ENCODE assay signal across 36 cellular contexts in genomic region chr9:126559296-126559695, GRCh38. TPM values are rescaled to one million over a fixed set of nuclear protein-coding genes. Genes with fewer than 3 reads are reported as not detected.
"Had no signal": no experiment of that assay in that cellular context is flagged by ENCODE, and none has a peak within 500 bp of the region (broad histone marks: within the 10 kb centered on the region; RNA-seq: fewer than 3 reads in every experiment).

No MANE protein-coding gene starts in this region.

- H3K27me3 ChIP-seq: ascending aorta, body of pancreas had no signal

- H3K36me3 ChIP-seq: adrenal gland, ascending aorta, brain microvascular endothelial cell, breast epithelium, cardiac muscle cell had no signal

- H3K9me3 ChIP-seq: adrenal gland, ascending aorta, body of pancreas, breast epithelium had no signal

- H3K27ac ChIP-seq: adrenal gland, ascending aorta, body of pancreas, brain microvascular endothelial cell, breast epithelium, cardiac muscle cell had no signal

- FAIRE-seq: astrocyte, bronchial epithelial cell had no signal

- H3K4me1 ChIP-seq: adrenal gland, ascending aorta, body of pancreas, breast epithelium had no signal

- DNase-seq: activated effector memory CD4-positive, alpha-beta T cell treated with anti-CD3 and anti-CD28 coated beads, Interleukin-2, amount 50 U/mL, for 16 hours; activated effector memory CD4-positive, alpha-beta T cell treated with Interleukin-2 at 50 U/mL for 16 hours; activated gamma-delta T cell; activated gamma-delta T cell treated with Interleukin-2 at 50 U/mL for 16 hours; activated naive CD4-positive, alpha-beta T cell; activated naive CD4-positive, alpha-beta T cell treated with anti-CD3 and anti-CD28 coated beads for 36 hours; activated naive CD4-positive, alpha-beta T cell treated with anti-CD3 and anti-CD28 coated beads, Interleukin-2, amount 10 ng/mL, durations not matched to agents 7 days and 5 days; activated naive CD4-positive, alpha-beta T cell treated with anti-CD3 and anti-CD28 coated beads, Interleukin-2, amount 50 U/mL, for 16 hours; activated naive CD4-positive, alpha-beta T cell treated with Interleukin-2 at 50 U/mL for 16 hours; activated naive CD8-positive, alpha-beta T cell treated with anti-CD3 and anti-CD28 coated beads for 36 hours; activated naive CD8-positive, alpha-beta T cell treated with anti-CD3 and anti-CD28 coated beads, Interleukin-2, amount 10 ng/mL, durations not matched to agents 7 days and 5 days; activated naive CD8-positive, alpha-beta T cell treated with anti-CD3 and anti-CD28 coated beads, Interleukin-2, amount 50 U/mL, for 24 hours; activated T-cell treated with anti-CD3 and anti-CD28 coated beads, Interleukin-2, amount 50 U/mL, for 24 hours; activated T-cell treated with anti-CD3 and anti-CD28 coated beads, Interleukin-2, amount 50 U/mL, for 4 hours; activated T-cell treated with anti-CD3 and anti-CD28 coated beads, Interleukin-2, amount 50 U/mL, for 48 hours; activated T-cell treated with anti-CD3 and anti-CD28 coated beads, Interleukin-2, amount 50 U/mL, for 72 hours; adrenal gland; amniotic stem cell; amygdala; anterior cingulate cortex; aorta; body of pancreas; brain microvascular endothelial cell; caudate nucleus; central memory CD4-positive, alpha-beta T cell; cerebellar nuclear complex had no signal

- ATAC-seq: activated naive CD4-positive, alpha-beta T cell treated with anti-CD3 and anti-CD28 coated beads, Interleukin-2, amount 50 U/mL, for 72 hours; activated naive CD8-positive, alpha-beta T cell treated with anti-CD3 and anti-CD28 coated beads, Interleukin-2, amount 50 U/mL, for 24 hours; activated T-cell treated with anti-CD3 and anti-CD28 coated beads, Interleukin-2, amount 50 U/mL, for 4 hours; activated T-cell treated with anti-CD3 and anti-CD28 coated beads, Interleukin-2, amount 50 U/mL, for 72 hours; activated T-helper 17 cell treated with anti-CD3 and anti-CD28 coated beads, Interleukin-2, amount 50 U/mL, for 72 hours; body of pancreas had no signal

- H3K4me3 ChIP-seq: adrenal gland, ascending aorta, body of pancreas, breast epithelium, cardiac muscle cell had no signal

RNA-seq across cellular contexts. Expression of gene LMX1B, which starts 54.4 kb away (rescaled TPM):
- total RNA-seq: activated naive CD4-positive, alpha-beta T cell treated with anti-CD3 and anti-CD28 coated beads for 36 hours; activated naive CD4-positive, alpha-beta T cell treated with anti-CD3 and anti-CD28 coated beads, Interleukin-2, amount 50 U/mL, for 72 hours; activated naive CD8-positive, alpha-beta T cell treated with anti-CD3 and anti-CD28 coated beads for 36 hours; activated naive CD8-positive, alpha-beta T cell treated with anti-CD3 and anti-CD28 coated beads, Interleukin-2, amount 10 ng/mL, durations not matched to agents 7 days and 5 days; activated T-cell treated with anti-CD3 and anti-CD28 coated beads, Interleukin-2, amount 50 U/mL, for 4 hours; activated T-cell treated with anti-CD3 and anti-CD28 coated beads, Interleukin-2, amount 50 U/mL, for 72 hours; activated T-helper 1 cell treated with anti-CD3 and anti-CD28 coated beads, Interleukin-12 subunit alpha, Interleukin-12 subunit beta, Interleukin-2, Interleukin-4 antibody, amounts not matched to agents 30 ng/mL and 10 ng/mL and 1 ng/mL, durations not matched to agents 14 hours and 24 hours and 36 hours; activated T-helper 17 cell treated with anti-CD3 and anti-CD28 coated beads, Interleukin-2, amount 50 U/mL, for 72 hours; activated T-helper 2 cell treated with anti-CD3 and anti-CD28 coated beads, Interferon-gamma antibody, Interleukin-2, Interleukin-4, amounts not matched to agents 10 μg/mL and 5 μg/mL and 100 μg/mL, durations not matched to agents 14 hours and 24 hours and 36 hours; bronchial epithelial cell; cardiac muscle cell; chondrocyte had no signal
- polyA plus RNA-seq: aorta, cardiac muscle cell had no signal
